Comparison of ENCODE assay signal across 8 cellular contexts in genomic region chr15:58332676-58333400, GRCh38.
DNase-seq lines count a peak whose midpoint lies in the region; ATAC-seq and TF ChIP-seq lines count a peak whose summit lies in the region.

No MANE protein-coding gene starts in this region.

- DNase-seq in ELR (ENCODE audit: low read depth) (peak; percentile 77), NCI-H2029 (lab: John Stamatoyannopoulos, UW) (peak; percentile 39), chondrocyte (ENCODE audit: low spot score) (no peak), HuH-7 (ENCODE audit: low spot score) (no peak), GOT3 (lab: John Stamatoyannopoulos, UW) (no peak)
- DNase-seq in stimulated activated CD4-positive, alpha-beta T cell treated with anti-CD3 and anti-CD28 coated beads, Interleukin-2, amount 100 ng/mL, for 48 hours: no peak

- no peak overlapping the region for H3K4me3 Mint-ChIP-seq in chondrocyte (ENCODE audit: unreplicated experiment)

- H3K4me1 ChIP-seq in muscle layer of duodenum (ENCODE audit: control insufficient read depth in 1 of 2, insufficient read depth in 2 of 2, low read length in 2 of 2): peaks cover 23% of the 10 kb centered on the region in 2 donors

- no peaks in the 10 kb centered on the region for H3K36me3 ChIP-seq in muscle layer of duodenum (ENCODE audit: control insufficient read depth in 1 of 2, insufficient read depth in 2 of 2, low read length in 2 of 2)

- H3K4me1 Mint-ChIP-seq in chondrocyte (ENCODE audit: low read depth): peaks cover 41% of the 10 kb centered on the region

- peak overlapping the region; percentile 99 for H3K27ac Mint-ChIP-seq in chondrocyte (ENCODE audit: unreplicated experiment)

- no peak for TF ChIP-seq CTCF in chondrocyte (IDR thresholded peaks at IDR 0.05)

- peak overlapping the region; percentile 84 for H3K27ac ChIP-seq in muscle layer of duodenum (ENCODE audit: low read length)

- H3K4me3 ChIP-seq in muscle layer of duodenum (ENCODE audit: low read depth in 1 of 2, low read length in 2 of 2): no peak overlapping the region

- no peak for ATAC-seq in GM21825 (IDR thresholded peaks at IDR 0.05; ENCODE audit: unreplicated experiment)

- H3K27me3 Mint-ChIP-seq in chondrocyte (ENCODE audit: low read depth): no peaks in the 10 kb centered on the region

- H3K27me3 ChIP-seq in muscle layer of duodenum (ENCODE audit: low read depth, low read length): no peaks in the 10 kb centered on the region

- peaks cover 7% of the 10 kb centered on the region for H3K9me3 Mint-ChIP-seq in chondrocyte (ENCODE audit: low read depth)

- no peaks in the 10 kb centered on the region for H3K9me3 ChIP-seq in muscle layer of duodenum (ENCODE audit: control insufficient read depth in 1 of 2, low read length in 2 of 2)

- no peaks in the 10 kb centered on the region for H3K36me3 Mint-ChIP-seq in chondrocyte (ENCODE audit: low read depth)

Comparison
In these comparisons a context has a peak if more than half of its experiments do, and no peak if none do; other contexts are left out.
1. DNase-seq: peak in ELR (single experiment) and NCI-H2029 (single experiment); none in chondrocyte (single experiment), HuH-7 (single experiment), GOT3 (single experiment) and stimulated activated CD4-positive, alpha-beta T cell treated with anti-CD3 and anti-CD28 coated beads, Interleukin-2, amount 100 ng/mL, for 48 hours (0 of 2).